Comparison of ENCODE assay signal across 8 cellular contexts in genomic region chr15:60568301-60568742, GRCh38.
DNase-seq lines count a peak whose midpoint lies in the region; ATAC-seq, FAIRE-seq and TF ChIP-seq lines count a peak whose summit lies in the region.
"Had no signal": no experiment of that assay in that cellular context is flagged by ENCODE, and none has a peak within 500 bp of the region (broad histone marks: within the 10 kb centered on the region; RNA-seq: fewer than 3 reads in every experiment).

No MANE protein-coding gene starts in this region.

- no peaks in the 10 kb centered on the region for H3K27me3 ChIP-seq in small intestine (ENCODE audit: control insufficient read depth in 2 of 2, insufficient read depth in 2 of 2, low read length in 2 of 2)
- no peaks in the 10 kb centered on the region for H3K27me3 ChIP-seq in gastroesophageal sphincter

- no peak for TF ChIP-seq CTCF in gastroesophageal sphincter (IDR thresholded peaks at IDR 0.05)

- DNase-seq in NCI-H526 treated with DMSO at 0.1 percent for 48 hours (lab: John Stamatoyannopoulos, UW) = peak; percentile 17
- no peak for DNase-seq in small intestine
- DNase-seq in mesenteric fat pad (ENCODE audit: low spot score) = no peak
- no peak for DNase-seq in amygdala (lab: John Stamatoyannopoulos, UW)
- DNase-seq: activated CD4-positive, alpha-beta T cell treated with anti-CD3 and anti-CD28 coated beads, Interleukin-2, amount 50 U/mL, for 1 hour had no signal

- H3K36me3 ChIP-seq in small intestine (ENCODE audit: control insufficient read depth in 2 of 2, insufficient read depth in 2 of 2, low read length in 2 of 2) = no peaks in the 10 kb centered on the region
- H3K36me3 ChIP-seq in gastroesophageal sphincter = no peaks in the 10 kb centered on the region

- no peak for TF ChIP-seq EP300 in gastroesophageal sphincter (IDR thresholded peaks at IDR 0.05)

- 41 to 55% (median 53%) methylated on average over 3 of the region's 3 CpGs for WGBS in small intestine, 3 donors
- 70 to 73% methylated on average over 2 of the region's 3 CpGs for WGBS in gastroesophageal sphincter (ENCODE audit: low coverage in 1 of 2), 2 donors

- H3K27ac ChIP-seq in small intestine (ENCODE audit: low read depth in 1 of 2, low read length in 1 of 2) (peak overlapping the region; percentile 52 to 76), gastroesophageal sphincter (no peak overlapping the region)

- FAIRE-seq in small intestine (lab: Jason Lieb, UNC) = no peak

- no peak for TF ChIP-seq POLR2A in gastroesophageal sphincter (IDR thresholded peaks at IDR 0.05)

- H3K9me3 ChIP-seq in small intestine (ENCODE audit: control insufficient read depth, low read depth) (no peaks in the 10 kb centered on the region), gastroesophageal sphincter (no peaks in the 10 kb centered on the region)

- peaks cover 0 to 7% of the 10 kb centered on the region in 2 donors for H3K4me1 ChIP-seq in small intestine (ENCODE audit: control insufficient read depth in 2 of 2, insufficient read depth in 1 of 2, low read depth in 1 of 2, low read length in 1 of 2)
- H3K4me1 ChIP-seq in gastroesophageal sphincter = peaks cover 0 to 56% (median 2%) of the 10 kb centered on the region in 3 donors

- H3K4me3 ChIP-seq in small intestine (ENCODE audit: low read depth in 1 of 2, low read length in 2 of 2) = no peak overlapping the region
- H3K4me3 ChIP-seq in gastroesophageal sphincter = no peak overlapping the region

- ATAC-seq in GM19035 (IDR thresholded peaks at IDR 0.05; ENCODE audit: unreplicated experiment) = peak; percentile 84
- peak; percentile 94 for ATAC-seq in HG02642 (IDR thresholded peaks at IDR 0.05; ENCODE audit: poor library complexity, unreplicated experiment)
- no peak for ATAC-seq in gastroesophageal sphincter

Comparison
In these comparisons a context has a peak if more than half of its experiments do, and no peak if none do; other contexts are left out.
1. H3K27ac ChIP-seq: peak in small intestine (2 of 2); none in gastroesophageal sphincter (0 of 4).